In the genomic region with DNA sequence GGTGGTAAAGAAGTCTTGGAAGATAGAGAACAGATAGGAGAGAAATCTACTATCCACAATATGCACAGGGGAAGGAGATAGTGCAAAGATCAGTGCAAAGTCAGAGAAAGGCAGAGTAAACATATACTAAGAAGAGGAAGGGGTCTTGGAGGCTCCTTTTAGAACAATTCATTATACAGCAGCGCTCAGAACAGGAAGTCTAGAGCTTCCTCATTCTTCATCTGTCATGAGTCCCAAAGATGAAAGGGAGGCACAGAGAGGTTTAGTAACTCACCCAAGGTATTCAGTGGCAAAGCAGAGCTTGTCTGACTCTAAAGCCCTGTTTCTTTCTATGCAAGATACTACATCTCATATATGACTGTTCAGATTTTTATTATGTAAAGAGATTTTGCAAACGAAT, we compare ENCODE assay signal across 9 cellular contexts. TPM values are rescaled to one million over a fixed set of nuclear protein-coding genes. Genes with fewer than 3 reads are reported as not detected.
A peak's percentile ranks its signal among the peaks of the same experiment; 100 is the strongest.
DNase-seq lines count a peak whose midpoint lies in the region; ATAC-seq, FAIRE-seq and TF ChIP-seq lines count a peak whose summit lies in the region.
"Had no signal": no experiment of that assay in that cellular context is flagged by ENCODE, and none has a peak within 500 bp of the region (broad histone marks: within the 10 kb centered on the region; RNA-seq: fewer than 3 reads in every experiment).

No MANE protein-coding gene starts in this region.

- H3K4me1 Mint-ChIP-seq in natural killer cell treated with Interleukin-12 subunit alpha and Interleukin-12 subunit beta and Interleukin-15 and Interleukin-18, amount 100 ng/mL, for 72 hours (ENCODE audit: low read depth in 2 of 2) = peaks cover 47 to 53% of the 10 kb centered on the region in 2 donors

- H3K36me3 Mint-ChIP-seq in natural killer cell treated with Interleukin-12 subunit alpha and Interleukin-12 subunit beta and Interleukin-15 and Interleukin-18, amount 100 ng/mL, for 72 hours = peaks cover 44% of the 10 kb centered on the region

- DNase-seq in EL = peak; percentile 9
- DNase-seq in NAMALWA (ENCODE audit: low spot score) = peak; percentile 78
- peak; percentile 13 for DNase-seq in central memory CD4-positive, alpha-beta T cell
- DNase-seq in natural killer cell treated with Interleukin-12 subunit alpha and Interleukin-12 subunit beta and Interleukin-15 and Interleukin-18, amount 100 ng/mL, for 72 hours (ENCODE audit: low spot score) = no peak
- no peak for DNase-seq in D721Med (ENCODE audit: insufficient read length, low spot score)
- DNase-seq in left colon = no peak
- DNase-seq: effector CD8-positive, alpha-beta T cell had no signal

- peak overlapping the region; percentile 99 for H3K4me3 Mint-ChIP-seq in natural killer cell treated with Interleukin-12 subunit alpha and Interleukin-12 subunit beta and Interleukin-15 and Interleukin-18, amount 100 ng/mL, for 72 hours

- no peak for FAIRE-seq in D721Med (lab: Jason Lieb, UNC)

- H3K9me3 Mint-ChIP-seq in natural killer cell treated with Interleukin-12 subunit alpha and Interleukin-12 subunit beta and Interleukin-15 and Interleukin-18, amount 100 ng/mL, for 72 hours = peaks cover 2% of the 10 kb centered on the region

- peak overlapping the region; percentile 95 to 98 for H3K27ac Mint-ChIP-seq in natural killer cell treated with Interleukin-12 subunit alpha and Interleukin-12 subunit beta and Interleukin-15 and Interleukin-18, amount 100 ng/mL, for 72 hours

- intact Hi-C loops in left colon (cut with DNase I, micrococcal nuclease) = no loop called here

- H3K27me3 Mint-ChIP-seq in natural killer cell treated with Interleukin-12 subunit alpha and Interleukin-12 subunit beta and Interleukin-15 and Interleukin-18, amount 100 ng/mL, for 72 hours = no peaks in the 10 kb centered on the region

- no peak for TF ChIP-seq CTCF in D721Med (IDR thresholded peaks at IDR 0.05; ENCODE audit: insufficient read depth, missing control alignments)

- no peak for ATAC-seq in natural killer cell treated with Interleukin-12 subunit alpha and Interleukin-12 subunit beta and Interleukin-15 and Interleukin-18, amount 100 ng/mL, for 72 hours
- no peak for ATAC-seq in GM21390 (IDR thresholded peaks at IDR 0.05; ENCODE audit: unreplicated experiment)
- ATAC-seq in left colon = no peak
- ATAC-seq in GM18858 (IDR thresholded peaks at IDR 0.05; ENCODE audit: unreplicated experiment) = no peak

RNA-seq across cellular contexts. Expression of a gene that starts 1.4 kb away (rescaled TPM):
- 10 to 100 TPM; 71.5 to 85.8 TPM for total RNA-seq in natural killer cell treated with Interleukin-12 subunit alpha and Interleukin-12 subunit beta and Interleukin-15 and Interleukin-18, amount 100 ng/mL, for 72 hours
- total RNA-seq in left colon = 10 to 100 TPM; 16.2 to 21.5 TPM

RNA-seq across cellular contexts. Expression of a gene that starts 7.1 kb away (rescaled TPM):
- total RNA-seq in natural killer cell treated with Interleukin-12 subunit alpha and Interleukin-12 subunit beta and Interleukin-15 and Interleukin-18, amount 100 ng/mL, for 72 hours = 10 to 100 TPM; 55.3 to 67.9 TPM
- total RNA-seq in left colon = 1 to 10 TPM; 1.1 to 2.6 TPM

Comparison
In these comparisons a context has a peak if more than half of its experiments do, and no peak if none do; other contexts are left out.
1. DNase-seq: peak in EL (single experiment), NAMALWA (single experiment) and central memory CD4-positive, alpha-beta T cell (single experiment); none in natural killer cell treated with Interleukin-12 subunit alpha and Interleukin-12 subunit beta and Interleukin-15 and Interleukin-18, amount 100 ng/mL, for 72 hours (single experiment), D721Med (single experiment) and left colon (0 of 2).
2. RNA of a gene that starts 7.1 kb away (total RNA-seq): 55.3 to 67.9 TPM in natural killer cell treated with Interleukin-12 subunit alpha and Interleukin-12 subunit beta and Interleukin-15 and Interleukin-18, amount 100 ng/mL, for 72 hours; 1.1 to 2.6 TPM in left colon; every median in the first group is over 10 times any median in the second.